1 cellular context compared by ENCODE assay signal in the genomic region with DNA sequence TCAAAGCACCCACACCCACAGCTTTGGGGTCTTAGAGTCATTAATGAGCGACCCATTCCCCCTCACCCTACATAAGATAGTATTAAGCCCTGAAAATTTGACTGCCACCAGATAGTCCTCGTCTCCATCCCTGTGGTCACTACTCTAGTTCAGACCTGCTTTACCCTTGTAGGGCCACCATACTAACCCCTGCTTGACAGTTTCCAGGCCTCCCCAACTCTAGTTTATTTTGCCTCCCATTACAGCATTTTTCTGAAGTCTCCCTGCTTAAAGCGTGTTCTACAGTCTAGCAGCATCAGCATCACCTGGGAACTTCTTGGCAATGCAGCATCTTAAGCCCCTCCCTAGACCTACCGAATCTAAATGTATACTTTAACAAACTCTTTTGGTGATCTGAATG.
TF ChIP-seq lines count a peak whose summit lies in the region.

No MANE protein-coding gene starts in this region.

TF ChIP-seq in H1, 55 proteins besides CTCF, POLR2A, EP300 and RAD21:
- TF ChIP-seq RNF2 (IDR thresholded peaks at IDR 0.05; ENCODE audit: borderline replicate concordance, low read depth, low read length, missing control alignments, poor library complexity, severe bottlenecking) (no peak), GABPA (IDR thresholded peaks at IDR 0.05; ENCODE audit: borderline replicate concordance, insufficient read depth, low read length) (no peak), HDAC6 (IDR thresholded peaks at IDR 0.05; ENCODE audit: low read depth, low read length) (no peak), POU5F1 (IDR thresholded peaks at IDR 0.05; ENCODE audit: low read depth, low read length) (no peak), TEAD4 (IDR thresholded peaks at IDR 0.05; ENCODE audit: low read depth, low read length) (no peak)
